Comparison of ENCODE assay signal across 8 cellular contexts in the genomic region with DNA sequence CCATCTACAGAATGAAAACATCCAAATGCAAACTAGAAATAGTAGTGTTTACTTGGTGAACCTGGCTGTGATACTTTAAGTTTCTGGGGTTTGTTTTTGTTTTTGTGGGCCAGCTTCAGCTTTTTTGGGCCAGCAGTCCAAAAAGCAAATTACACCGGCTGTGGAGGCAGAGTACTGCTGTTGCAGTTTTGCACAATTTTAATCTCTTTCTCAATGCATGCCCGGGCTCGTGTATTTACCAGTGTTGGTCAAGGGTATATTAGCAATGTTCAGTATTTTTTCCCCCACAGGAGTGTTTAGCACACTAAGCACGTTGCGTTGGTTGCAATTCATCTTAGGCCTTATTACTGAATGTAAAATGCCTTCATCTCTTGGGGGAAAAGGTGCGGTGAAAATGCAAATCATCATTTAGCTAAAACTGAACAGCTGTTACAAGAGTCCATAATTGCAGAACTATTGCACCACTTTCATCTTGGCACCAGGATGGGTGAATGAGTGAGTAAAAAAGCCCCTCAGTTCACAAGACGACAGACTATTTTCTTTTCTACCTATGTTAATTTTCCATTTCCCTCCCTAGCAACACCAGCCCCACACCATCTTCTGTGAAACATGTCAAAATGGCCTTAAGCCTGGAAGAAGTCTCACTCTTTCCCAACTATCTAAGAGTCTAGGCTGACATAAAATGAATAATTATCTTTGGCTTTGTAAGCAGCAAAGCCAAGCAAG. TPM values are rescaled to one million over a fixed set of nuclear protein-coding genes. Genes with fewer than 3 reads are reported as not detected.
DNase-seq lines count a peak whose midpoint lies in the region; ATAC-seq and TF ChIP-seq lines count a peak whose summit lies in the region.

No MANE protein-coding gene starts in this region.

- no peaks in the 10 kb centered on the region for H3K27me3 ChIP-seq in CD4-positive, alpha-beta memory T cell (ENCODE audit: insufficient read depth, low read length)
- peaks cover 3% of the 10 kb centered on the region for H3K27me3 ChIP-seq in IMR-90 (ENCODE audit: control insufficient read depth, insufficient read depth, low read length)
- H3K27me3 ChIP-seq in kidney epithelial cell (ENCODE audit: control insufficient read depth, insufficient read depth, low read length), result no peaks in the 10 kb centered on the region

- H3K36me3 ChIP-seq in CD4-positive, alpha-beta memory T cell (ENCODE audit: insufficient read depth, low read length), result no peaks in the 10 kb centered on the region
- H3K36me3 ChIP-seq in IMR-90 (ENCODE audit: control insufficient read depth, insufficient read depth, low read length), result no peaks in the 10 kb centered on the region
- H3K36me3 ChIP-seq in kidney epithelial cell (ENCODE audit: control insufficient read depth, insufficient read depth, low read length), result no peaks in the 10 kb centered on the region

- no peak overlapping the region for H2BK5ac ChIP-seq in IMR-90 (ENCODE audit: low read depth, low read length, poor library complexity, severe bottlenecking)

- peak overlapping the region; percentile 98 for H3K27ac ChIP-seq in CD4-positive, alpha-beta memory T cell (ENCODE audit: low read depth, low read length)
- H3K27ac ChIP-seq in IMR-90 (ENCODE audit: insufficient read depth, low read length) (no peak overlapping the region), angular gyrus (ENCODE audit: low read depth, low read length) (peak overlapping the region; percentile 98)

- peaks cover 4 to 28% of the 10 kb centered on the region in 2 donors for H3K36me3 Mint-ChIP-seq in CD4-positive, alpha-beta memory T cell

- H3K23ac ChIP-seq in IMR-90 (ENCODE audit: low read depth, low read length), result peak overlapping the region; percentile 31

- peak overlapping the region; percentile 80 to 86 for H3K4me3 ChIP-seq in CD4-positive, alpha-beta memory T cell (ENCODE audit: low read length in 2 of 2)
- H3K4me3 ChIP-seq in IMR-90 (ENCODE audit: insufficient read depth, low read depth, low read length), result peak overlapping the region; percentile 94
- H3K4me3 ChIP-seq in kidney epithelial cell (ENCODE audit: low read depth, low read length), result peak overlapping the region; percentile 95

- no peak overlapping the region for H2BK15ac ChIP-seq in IMR-90 (ENCODE audit: low read depth, low read length)

- H3K4ac ChIP-seq in IMR-90 (ENCODE audit: low read depth, low read length), result no peak overlapping the region

- dilution Hi-C loops in IMR-90 (cut with HindIII; ENCODE audit: low sequenced_read_pairs, unreplicated experiment), result no loop called here

- peaks cover 16% of the 10 kb centered on the region; the same call in 1 of the 2 replicates for H4K20me1 ChIP-seq in IMR-90 (ENCODE audit: insufficient read depth, low read length)

- H3K4me1 ChIP-seq in CD4-positive, alpha-beta memory T cell (ENCODE audit: insufficient read depth, low read length), result peaks cover 62% of the 10 kb centered on the region
- peaks cover 2% of the 10 kb centered on the region for H3K4me1 ChIP-seq in IMR-90 (ENCODE audit: control insufficient read depth, insufficient read depth, low read length)

- H2AK5ac ChIP-seq in IMR-90 (ENCODE audit: low read depth, low read length), result no peak overlapping the region

- peaks cover 0 to 12% (median 0%) of the 10 kb centered on the region in 8 donors for H3K9me3 Mint-ChIP-seq in CD4-positive, alpha-beta memory T cell
- peaks cover 5 to 6% of the 10 kb centered on the region in 2 donors for H3K9me3 Mint-ChIP-seq in stimulated activated naive CD8-positive, alpha-beta T cell treated with anti-CD3 and anti-CD28 coated beads, Interleukin-15, amount 100 ng/mL, for 72 hours

- no peak overlapping the region for H2AK9ac ChIP-seq in IMR-90 (replicated peaks; ENCODE audit: low read depth, low read length, poor library complexity)

- peak overlapping the region; percentile 48 for H2AFZ ChIP-seq in IMR-90 (replicated peaks; ENCODE audit: low read length, poor library complexity)

- peak in 2 of 5 donors; percentile 24 to 69 for DNase-seq in CD4-positive, alpha-beta memory T cell
- DNase-seq in IMR-90 (no peak), kidney epithelial cell (ENCODE audit: low read depth) (no peak), 8988T (no peak)
- peak; percentile 46 to 70 for DNase-seq in stimulated activated naive CD8-positive, alpha-beta T cell treated with anti-CD3 and anti-CD28 coated beads, Interleukin-15, amount 100 ng/mL, for 72 hours
- no peak for DNase-seq in activated CD4-positive, CD25-positive, alpha-beta regulatory T cell (lab: John Stamatoyannopoulos, UW)

- H4K91ac ChIP-seq in IMR-90 (ENCODE audit: insufficient read depth, low read depth, low read length), result no peak overlapping the region

- peak overlapping the region; percentile 91 for H3K4me2 ChIP-seq in IMR-90 (ENCODE audit: low read depth, low read length)

- peak overlapping the region; percentile 77; the same call in 1 of the 2 replicates for H3K56ac ChIP-seq in IMR-90 (ENCODE audit: extremely low read depth, insufficient read depth, low read length)

- peaks cover 0 to 4% of the 10 kb centered on the region in 2 donors for H3K27me3 Mint-ChIP-seq in CD4-positive, alpha-beta memory T cell
- H3K27me3 Mint-ChIP-seq in stimulated activated naive CD8-positive, alpha-beta T cell treated with anti-CD3 and anti-CD28 coated beads, Interleukin-15, amount 100 ng/mL, for 72 hours, result no peaks in the 10 kb centered on the region

- no peaks in the 10 kb centered on the region for H3K9me3 ChIP-seq in CD4-positive, alpha-beta memory T cell (ENCODE audit: control insufficient read depth in 1 of 2, low read length in 2 of 2)
- H3K9me3 ChIP-seq in IMR-90 (ENCODE audit: control insufficient read depth, insufficient read depth, low read length), result no peaks in the 10 kb centered on the region

- H3K27ac Mint-ChIP-seq in CD4-positive, alpha-beta memory T cell, result peak overlapping the region; percentile 94 to 100 (median 99)
- H3K27ac Mint-ChIP-seq in stimulated activated naive CD8-positive, alpha-beta T cell treated with anti-CD3 and anti-CD28 coated beads, Interleukin-15, amount 100 ng/mL, for 72 hours, result peak overlapping the region; percentile 99 to 100

- TF ChIP-seq RAD21 in IMR-90 (IDR thresholded peaks at IDR 0.05; ENCODE audit: low read length), result no peak

- no peak for TF ChIP-seq POLR2A in IMR-90 (IDR thresholded peaks at IDR 0.05; ENCODE audit: low read depth, low read length)

- peak overlapping the region; percentile 90 to 98 (median 94) for H3K4me3 Mint-ChIP-seq in CD4-positive, alpha-beta memory T cell
- H3K4me3 Mint-ChIP-seq in stimulated activated naive CD8-positive, alpha-beta T cell treated with anti-CD3 and anti-CD28 coated beads, Interleukin-15, amount 100 ng/mL, for 72 hours, result peak overlapping the region; percentile 86 to 95

- peaks cover 31 to 64% (median 44%) of the 10 kb centered on the region in 4 donors for H3K4me1 Mint-ChIP-seq in CD4-positive, alpha-beta memory T cell
- peaks cover 43% of the 10 kb centered on the region for H3K4me1 Mint-ChIP-seq in stimulated activated naive CD8-positive, alpha-beta T cell treated with anti-CD3 and anti-CD28 coated beads, Interleukin-15, amount 100 ng/mL, for 72 hours

- no peak overlapping the region for H2BK120ac ChIP-seq in IMR-90 (ENCODE audit: low read depth, low read length)

- H2BK20ac ChIP-seq in IMR-90 (ENCODE audit: low read depth, low read length), result no peak overlapping the region

- no peak overlapping the region for H3K14ac ChIP-seq in IMR-90 (replicated peaks; ENCODE audit: low read depth, low read length)

- in situ Hi-C loops in IMR-90 (cut with MboI; ENCODE audit: low sequenced_read_pairs), result no loop called here

- no peaks in the 10 kb centered on the region for H3K9me1 ChIP-seq in IMR-90 (ENCODE audit: insufficient read depth, low read length)

- POLR2A ChIA-PET in CD4-positive, alpha-beta memory T cell (lab: Charles Lee; ENCODE audit: partially characterized antibody), result interaction anchor here (1.1 to 10.2 kb wide), 24 partner anchors 9 to 745 kb away, joined by 3 to 908 read pairs (median 4); a partner anchor contains a TSS
- POLR2A ChIA-PET in IMR-90 (lab: Charles Lee; ENCODE audit: unreplicated experiment), result interaction anchor here (1.0 kb wide), 1 partner anchor 42 kb away, joined by 3 read pairs; a partner anchor contains a TSS

- ATAC-seq in IMR-90 (ENCODE audit: low read depth), result no peak
- peak; percentile 43 for ATAC-seq in stimulated activated naive CD8-positive, alpha-beta T cell treated with anti-CD3 and anti-CD28 coated beads, Interleukin-15, amount 100 ng/mL, for 72 hours
- ATAC-seq in HG03280 (IDR thresholded peaks at IDR 0.05; ENCODE audit: unreplicated experiment), result no peak

- peak overlapping the region; percentile 87; the same call in 1 of the 2 replicates for H3K9ac ChIP-seq in IMR-90 (ENCODE audit: low read depth, low read length)

- WGBS in IMR-90 (ENCODE audit: extremely low coverage in 2 of 2, insufficient read length in 1 of 2), 2 experiments, result no CpG with 5 or more reads among the region's 7 CpGs

- H4K5ac ChIP-seq in IMR-90 (ENCODE audit: low read depth, low read length), result no peak overlapping the region

- CTCF ChIA-PET in CD4-positive, alpha-beta memory T cell (lab: Charles Lee; ENCODE audit: partially characterized antibody), result interaction anchor here (1.1 to 2.6 kb wide), 6 partner anchors 11 to 41 kb away, joined by 3 to 43 read pairs (median 16); a partner anchor contains a TSS
- CTCF ChIA-PET in IMR-90 (lab: Yijun Ruan, JAX), result no interaction called here

- peak overlapping the region; percentile 74 to 84; a peak in 2 of 4 replicates for H4K8ac ChIP-seq in IMR-90 (ENCODE audit: low read depth in 2 of 2, low read length in 2 of 2)

- TF ChIP-seq CTCF in IMR-90 (conservative IDR thresholded peaks at IDR 0.05; ENCODE audit: low read depth, low read length) (no peak), kidney epithelial cell (IDR thresholded peaks at IDR 0.05; ENCODE audit: insufficient read depth, low read length, poor library complexity, severe bottlenecking) (no peak)

- peaks cover 5% of the 10 kb centered on the region in 2 experiments; a peak in 3 of 4 replicates for H3K79me1 ChIP-seq in IMR-90 (ENCODE audit: low read depth in 1 of 2, low read length in 2 of 2)

- no peak overlapping the region for H3K18ac ChIP-seq in IMR-90 (ENCODE audit: low read depth, low read length)

- intact Hi-C loops in CD4-positive, alpha-beta memory T cell (cut with micrococcal nuclease), result loop anchor here (1.0 to 10.0 kb wide), 3 partner anchors 33 to 746 kb away; a partner anchor contains a TSS
- intact Hi-C loops in IMR-90 (cut with micrococcal nuclease), result loop anchor here (5.0 kb wide), 2 partner anchors 204 to 434 kb away; no protein-coding TSS in a partner anchor

- BruUV-seq in IMR-90 (replicated peaks; lab: Mats Ljungman, UMichigan), result no TSS peak

RNA-seq across cellular contexts. Expression of a gene that starts 1.8 kb away (rescaled TPM):
- 100 to 1,000 TPM; 207 to 225 TPM for total RNA-seq in CD4-positive, alpha-beta memory T cell
- polyA plus RNA-seq in CD4-positive, alpha-beta memory T cell, result 10 to 100 TPM; 34.3 to 44.9 TPM
- 14.4 and 21.1 TPM in 2 replicates for total RNA-seq in IMR-90 (2012; rRNA removed)
- polyA plus RNA-seq in IMR-90 (2012; rRNA removed), result 3.2 and 3.5 TPM in 2 replicates
- 0.92 and 3.7 TPM in 2 replicates for polyA plus RNA-seq in IMR-90 (2012; cell fraction: cytosol; rRNA removed)
- 0.90 and 5.5 TPM in 2 replicates for polyA plus RNA-seq in IMR-90 (2012; cell fraction: nucleus; rRNA removed; ENCODE audit: low replicate concordance)
- 11.8 and 15.8 TPM in 2 replicates for total RNA-seq in kidney epithelial cell

RNA-seq across cellular contexts. Expression of a gene that starts 41.6 kb away (rescaled TPM):
- total RNA-seq in CD4-positive, alpha-beta memory T cell, result 10 to 100 TPM; 18.6 to 23.3 TPM
- 10 to 100 TPM; 26.7 to 46.4 TPM for polyA plus RNA-seq in CD4-positive, alpha-beta memory T cell
- total RNA-seq in IMR-90 (2012; rRNA removed) (13.4 and 33.6 TPM in 2 replicates), kidney epithelial cell (32.0 and 35.8 TPM in 2 replicates)
- polyA plus RNA-seq in IMR-90 (2012; rRNA removed), result 22.4 and 22.5 TPM in 2 replicates
- 1.3 and 2.3 TPM in 2 replicates for polyA plus RNA-seq in IMR-90 (2012; cell fraction: cytosol; rRNA removed)
- polyA plus RNA-seq in IMR-90 (2012; cell fraction: nucleus; rRNA removed; ENCODE audit: low replicate concordance), result 0.32 and 4.2 TPM in 2 replicates

Comparison
In these comparisons a context has a peak if more than half of its experiments do, and no peak if none do; other contexts are left out.
1. DNase-seq: peak in stimulated activated naive CD8-positive, alpha-beta T cell treated with anti-CD3 and anti-CD28 coated beads, Interleukin-15, amount 100 ng/mL, for 72 hours (2 of 2); none in IMR-90 (single experiment), kidney epithelial cell (single experiment), 8988T (single experiment) and activated CD4-positive, CD25-positive, alpha-beta regulatory T cell (0 of 4).
2. Peak in every context shown above with its lines, with median percentiles within 50 percentile points of each other: H3K4me3 ChIP-seq.